ENCODE assay signal across 15 cellular contexts in the genomic region with DNA sequence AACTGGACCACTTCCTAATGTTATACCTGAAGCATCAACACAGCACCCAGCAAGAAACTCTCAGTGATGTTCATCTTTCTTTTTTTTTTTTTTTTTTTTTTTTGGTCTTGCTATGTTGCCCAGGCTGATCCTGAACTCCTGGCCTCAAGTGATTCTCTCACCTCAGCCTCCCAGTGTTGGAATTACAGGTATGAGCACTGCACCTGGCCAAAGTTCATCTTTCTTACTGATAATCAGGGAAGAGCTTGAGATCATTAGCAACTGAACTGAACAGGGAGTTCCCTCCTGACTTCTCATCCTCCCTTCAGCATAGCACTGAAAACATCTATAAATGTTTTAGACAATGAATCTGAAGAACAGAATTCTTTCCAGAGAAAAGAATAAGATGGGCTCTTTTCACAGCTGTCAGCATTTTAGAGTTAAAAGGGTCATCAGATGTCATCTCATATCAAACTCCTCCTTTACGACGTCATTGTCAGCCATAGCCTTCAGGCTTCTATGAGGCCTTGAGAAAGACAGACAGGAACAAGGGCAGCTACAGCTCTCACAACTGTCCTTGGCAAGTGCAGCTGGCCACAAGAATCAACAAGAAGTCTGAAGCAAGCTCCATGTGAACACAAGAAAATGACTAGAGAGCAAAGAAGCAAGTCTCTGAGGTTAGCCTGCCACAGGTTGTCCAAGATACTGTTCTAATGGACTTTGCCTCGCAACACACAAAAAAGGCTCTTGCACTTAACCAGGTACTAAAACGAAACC. TPM values are rescaled to one million over a fixed set of nuclear protein-coding genes. Genes with fewer than 3 reads are reported as not detected.
DNase-seq lines count a peak whose midpoint lies in the region; ATAC-seq and TF ChIP-seq lines count a peak whose summit lies in the region.
"Had no signal": no experiment of that assay in that cellular context is flagged by ENCODE, and none has a peak within 500 bp of the region (broad histone marks: within the 10 kb centered on the region; RNA-seq: fewer than 3 reads in every experiment).

No MANE protein-coding gene starts in this region.

- DNase-seq in heart right ventricle (no peak), left ventricle myocardium superior (no peak), ecto neural progenitor cell (ENCODE audit: low spot score) (peak; percentile 13), type B pancreatic cell (ENCODE audit: extremely low spot score, unreplicated experiment) (no peak)
- DNase-seq: amniotic stem cell, DMS79, GM23248, NCI-H1048, T-helper 9 cell had no signal

- 75 to 85% methylated on average over 4 of the region's 4 CpGs for WGBS in heart right ventricle, 2 donors

- peaks cover 0 to 24% (median 17%) of the 10 kb centered on the region in 9 donors for H3K4me1 ChIP-seq in heart right ventricle

- H3K36me3 Mint-ChIP-seq in nephron (ENCODE audit: low read depth) = peaks cover 36% of the 10 kb centered on the region
- H3K36me3 Mint-ChIP-seq in type B pancreatic cell = peaks cover 20% of the 10 kb centered on the region

- intact Hi-C loops in heart right ventricle (cut with DNase I) = loop anchor here in 3 of 10 donors (1.0 to 5.0 kb wide), 2 partner anchors 18 to 35 kb away; partner anchors contain the start of gene SCAP (in 2 of the 3)
- intact Hi-C loops in left ventricle myocardium superior (cut with micrococcal nuclease) = no loop called here

- H3K9me3 Mint-ChIP-seq in nephron = no peaks in the 10 kb centered on the region
- peaks cover 4% of the 10 kb centered on the region for H3K9me3 Mint-ChIP-seq in type B pancreatic cell

- TF ChIP-seq CTCF in heart right ventricle (IDR thresholded peaks at IDR 0.05) (no peak), nephron (IDR thresholded peaks at IDR 0.05; ENCODE audit: unreplicated experiment in 3 of 3) (no peak), type B pancreatic cell (conservative IDR thresholded peaks at IDR 0.05) (no peak)

- peaks cover 24% of the 10 kb centered on the region for H3K4me1 Mint-ChIP-seq in nephron
- peaks cover 12% of the 10 kb centered on the region for H3K4me1 Mint-ChIP-seq in type B pancreatic cell (ENCODE audit: unreplicated experiment)

- H3K36me3 ChIP-seq in heart right ventricle = peaks cover 0 to 55% (median 0%) of the 10 kb centered on the region in 9 donors

- H3K27me3 ChIP-seq in heart right ventricle = no peaks in the 10 kb centered on the region

- H3K27ac Mint-ChIP-seq in nephron (peak overlapping the region; percentile 64 to 84 (median 68)), type B pancreatic cell (peak overlapping the region; percentile 91)

- H3K27me3 Mint-ChIP-seq in nephron (ENCODE audit: low read depth) (peaks cover 4% of the 10 kb centered on the region), type B pancreatic cell (no peaks in the 10 kb centered on the region)

- H3K4me3 ChIP-seq in heart right ventricle = no peak overlapping the region
- H3K4me3 ChIP-seq: GM12878, GM23248 had no signal

- ATAC-seq in heart right ventricle (no peak), left ventricle myocardium superior (no peak), HG02610 (IDR thresholded peaks at IDR 0.05; ENCODE audit: unreplicated experiment) (no peak), GM21717 (IDR thresholded peaks at IDR 0.05; ENCODE audit: unreplicated experiment) (no peak), GM19351 (IDR thresholded peaks at IDR 0.05; ENCODE audit: unreplicated experiment) (no peak)
- ATAC-seq: Panc1 had no signal

- H3K27ac ChIP-seq in heart right ventricle = peak overlapping the region; percentile 20 to 72 (median 46)

- H3K9me3 ChIP-seq in heart right ventricle = no peaks in the 10 kb centered on the region

- H3K4me3 Mint-ChIP-seq in nephron (peak overlapping the region in 1 of 3 experiments; percentile 62), type B pancreatic cell (no peak overlapping the region)

RNA-seq across cellular contexts. Expression of gene SCAP, which starts 33.8 kb away (rescaled TPM):
- total RNA-seq in heart right ventricle (10 to 100 TPM; 31.7 to 56.7 (median 40.4) TPM), left ventricle myocardium superior (53.0 TPM), type B pancreatic cell (ENCODE audit: low replicate concordance) (77.5 and 106 TPM in 2 replicates)
- polyA plus RNA-seq in heart right ventricle = 10 to 100 TPM; 38.8 to 44.0 TPM
